20 cellular contexts compared by ENCODE assay signal in the genomic region with DNA sequence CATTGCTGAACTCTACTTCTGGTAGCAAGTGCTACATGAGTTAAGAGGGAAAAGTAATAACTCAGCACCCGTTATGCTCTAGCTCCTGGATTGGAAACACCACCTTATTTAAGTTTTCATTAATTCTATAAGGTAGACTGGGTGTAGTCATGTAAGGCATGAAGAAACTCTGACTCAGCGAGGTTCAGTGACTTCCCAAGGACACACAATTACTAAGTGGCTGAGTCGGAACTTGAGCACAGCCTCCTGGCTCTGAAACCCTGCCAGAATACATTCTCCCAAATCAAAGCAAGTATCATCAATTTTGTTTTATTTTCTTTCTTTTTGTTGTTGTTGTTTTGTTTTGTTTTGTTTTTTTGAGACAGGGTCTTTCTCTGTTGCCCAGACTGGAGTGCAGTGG. TPM values are rescaled to one million over a fixed set of nuclear protein-coding genes. Genes with fewer than 3 reads are reported as not detected.
DNase-seq lines count a peak whose midpoint lies in the region; ATAC-seq, FAIRE-seq and TF ChIP-seq lines count a peak whose summit lies in the region.
"Had no signal": no experiment of that assay in that cellular context is flagged by ENCODE, and none has a peak within 500 bp of the region (broad histone marks: within the 10 kb centered on the region; RNA-seq: fewer than 3 reads in every experiment).

No MANE protein-coding gene starts in this region.

- intact Hi-C loops in mammary epithelial cell (cut with micrococcal nuclease), result loop anchor here (5.0 to 10.0 kb wide), 2 partner anchors 698 to 1540 kb away; a partner anchor contains a TSS

- ATAC-seq in GM19035 (IDR thresholded peaks at IDR 0.05; ENCODE audit: unreplicated experiment), result no peak
- ATAC-seq: K562, SK-N-SH treated with all-trans-retinoic acid at 6 μM for 48 hours had no signal

- no TSS peak for BruUV-seq in mammary epithelial cell (replicated peaks; lab: Mats Ljungman, UMichigan)

- H2AFZ ChIP-seq in mammary epithelial cell (ENCODE audit: low read depth, low read length), result no peak overlapping the region

- H3K27ac ChIP-seq in HL-60 (replicated peaks) (peak overlapping the region; percentile 22), mammary epithelial cell (ENCODE audit: insufficient read depth, low read depth, low read length) (no peak overlapping the region)
- H3K27ac ChIP-seq: Peyer's patch had no signal

- H3K9ac ChIP-seq in mammary epithelial cell (ENCODE audit: insufficient read depth, low read length), result no peak overlapping the region

- no peaks in the 10 kb centered on the region for H3K36me3 ChIP-seq in mammary epithelial cell (ENCODE audit: insufficient read depth, low read length)
- no peaks in the 10 kb centered on the region for H3K36me3 ChIP-seq in kidney epithelial cell (ENCODE audit: control insufficient read depth, insufficient read depth, low read length)
- H3K36me3 ChIP-seq: MG63, Peyer's patch had no signal

- FAIRE-seq in H54 (lab: Jason Lieb, UNC), result no peak
- FAIRE-seq: HTR-8/SVneo, K562 had no signal

- no peaks in the 10 kb centered on the region for H3K9me3 ChIP-seq in mammary epithelial cell (replicated peaks; ENCODE audit: insufficient read depth, low read length)
- H3K9me3 ChIP-seq: Peyer's patch had no signal

- H3K4me2 ChIP-seq in mammary epithelial cell (ENCODE audit: insufficient read depth, low read depth, low read length), result no peak overlapping the region

- 73% methylated on average over 3 of the region's 3 CpGs for WGBS in mammary epithelial cell (ENCODE audit: low coverage, missing lambda C conversion rate)

- peaks cover under 1% of the 10 kb centered on the region for H3K4me1 ChIP-seq in mammary epithelial cell (ENCODE audit: insufficient read depth, low read length)

- CTCF ChIA-PET in mammary epithelial cell (lab: Charles Lee; ENCODE audit: low non-redundant PET), result no interaction called here

- no peak for TF ChIP-seq CTCF in HL-60 (IDR thresholded peaks at IDR 0.05; ENCODE audit: insufficient read depth, low read length)
- TF ChIP-seq CTCF in mammary epithelial cell (conservative IDR thresholded peaks at IDR 0.05 in 1 of 2, IDR thresholded peaks at IDR 0.05 in 1 of 2; ENCODE audit: extremely low read depth in 1 of 2, insufficient read depth in 1 of 2, low read depth in 1 of 2, low read length in 2 of 2), result no peak
- no peak for TF ChIP-seq CTCF in kidney epithelial cell (IDR thresholded peaks at IDR 0.05; ENCODE audit: insufficient read depth, low read length, poor library complexity, severe bottlenecking)

- TF ChIP-seq POLR2A in H54 (IDR thresholded peaks at IDR 0.05; ENCODE audit: low read depth, low read length), result no peak

- no peaks in the 10 kb centered on the region for H3K79me2 ChIP-seq in mammary epithelial cell (ENCODE audit: insufficient read depth, low read length)

- dilution Hi-C loops in mammary epithelial cell (cut with HindIII; ENCODE audit: low sequenced_read_pairs), result no loop called here

- no peaks in the 10 kb centered on the region for H4K20me1 ChIP-seq in mammary epithelial cell (ENCODE audit: insufficient read depth, low read length)

- H3K27me3 ChIP-seq in HL-60 (ENCODE audit: insufficient read depth, poor library complexity, severe bottlenecking) (no peaks in the 10 kb centered on the region), mammary epithelial cell (ENCODE audit: insufficient read depth, low read length) (no peaks in the 10 kb centered on the region), kidney epithelial cell (ENCODE audit: control insufficient read depth, insufficient read depth, low read length) (no peaks in the 10 kb centered on the region)
- H3K27me3 ChIP-seq: MG63, Peyer's patch had no signal

- no peak overlapping the region for H3K4me3 ChIP-seq in HL-60 (replicated peaks; ENCODE audit: insufficient read depth, low read length)
- H3K4me3 ChIP-seq in mammary epithelial cell (replicated peaks in 1 of 3; ENCODE audit: insufficient read depth in 1 of 3, low read depth in 2 of 3, low read length in 3 of 3), result no peak overlapping the region
- H3K4me3 ChIP-seq in kidney epithelial cell (ENCODE audit: low read depth, low read length), result no peak overlapping the region
- H3K4me3 ChIP-seq: K562, MG63, Peyer's patch had no signal

- in situ Hi-C loops in mammary epithelial cell (cut with MboI; ENCODE audit: low sequenced_read_pairs in 2 of 2), result loop anchor here (5.0 to 10.0 kb wide), 2 partner anchors 60 to 198 kb away; no protein-coding TSS in a partner anchor

- DNase-seq in AG08396 (ENCODE audit: low spot score) (peak; percentile 33), HL-60 (ENCODE audit: low read depth in 1 of 2, low spot score in 1 of 2) (no peak), mammary epithelial cell (peak; percentile 58), kidney epithelial cell (ENCODE audit: low read depth) (peak; percentile 19), H54 (ENCODE audit: insufficient read length, low spot score) (no peak), HK-2 (ENCODE audit: unreplicated experiment) (no peak)
- no peak for DNase-seq in stimulated activated CD8-positive, alpha-beta memory T cell treated with anti-CD3 and anti-CD28 coated beads, Interleukin-4, amount 100 ng/mL, for 48 hours
- DNase-seq: CD4-positive, alpha-beta T cell; DMS79; H9; MG63; NCI-H2029; NCI-H510A; NCI-H82; SHP77 had no signal

RNA-seq across cellular contexts. Expression of a gene that starts 29.1 kb away (rescaled TPM):
- total RNA-seq in mammary epithelial cell (1 to 10 TPM; 1.6 to 9.7 TPM), kidney epithelial cell (37.8 and 40.1 TPM in 2 replicates)
- 5.2 TPM for polyA plus RNA-seq in mammary epithelial cell
- 1.3 TPM for polyA minus RNA-seq in mammary epithelial cell

Comparison
In these comparisons a context has a peak if more than half of its experiments do, and no peak if none do; other contexts are left out.
1. DNase-seq: peak in AG08396 (single experiment), mammary epithelial cell (single experiment) and kidney epithelial cell (single experiment); none in HL-60 (0 of 2), H54 (single experiment), stimulated activated CD8-positive, alpha-beta memory T cell treated with anti-CD3 and anti-CD28 coated beads, Interleukin-4, amount 100 ng/mL, for 48 hours (single experiment) and HK-2 (single experiment).